In genomic region chr1:21936366-21937031, GRCh38 we compare ENCODE assay signal across 1 cellular context.
TF ChIP-seq lines count a peak whose summit lies in the region.

No MANE protein-coding gene starts in this region.

TF ChIP-seq in K562, 482 proteins besides CTCF, POLR2A, EP300 and RAD21 (continued from another document):
- peak; percentile 56 for TF ChIP-seq USF2 (CRISPR knock-in tag; IDR thresholded peaks at IDR 0.05)
- no peak for TF ChIP-seq HEY1 (CRISPR knock-in tag; IDR thresholded peaks at IDR 0.05; ENCODE audit: borderline replicate concordance)
- TF ChIP-seq NR2C2 (CRISPR knock-in tag; IDR thresholded peaks at IDR 0.05): 0 out of 2 replicates have a peak, but pooled peaks have one; percentile 52
- TF ChIP-seq NR2C2 (tag; IDR thresholded peaks at IDR 0.05): 0 out of 2 replicates have a peak, but pooled peaks have one; percentile 24
- 0 out of 2 replicates have a peak, but pooled peaks have one; percentile 9 for TF ChIP-seq RBFOX2 (IDR thresholded peaks at IDR 0.05; ENCODE audit: low read depth, low read length)
- no peak for TF ChIP-seq YBX1 (IDR thresholded peaks at IDR 0.05)
- TF ChIP-seq ETS1 (conservative IDR thresholded peaks at IDR 0.05; ENCODE audit: control insufficient read depth, low read depth, low read length): 0 out of 2 replicates have a peak, but pooled peaks have one; percentile 5
- peak; percentile 51; the same call in 1 of the 2 replicates for TF ChIP-seq ZFX (CRISPR knock-in tag; IDR thresholded peaks at IDR 0.05)
- TF ChIP-seq FOXA3 (CRISPR knock-in tag; conservative IDR thresholded peaks at IDR 0.05 in 1 of 2, IDR thresholded peaks at IDR 0.05 in 1 of 2): no peak
